20 cellular contexts compared by ENCODE assay signal in the genomic region with DNA sequence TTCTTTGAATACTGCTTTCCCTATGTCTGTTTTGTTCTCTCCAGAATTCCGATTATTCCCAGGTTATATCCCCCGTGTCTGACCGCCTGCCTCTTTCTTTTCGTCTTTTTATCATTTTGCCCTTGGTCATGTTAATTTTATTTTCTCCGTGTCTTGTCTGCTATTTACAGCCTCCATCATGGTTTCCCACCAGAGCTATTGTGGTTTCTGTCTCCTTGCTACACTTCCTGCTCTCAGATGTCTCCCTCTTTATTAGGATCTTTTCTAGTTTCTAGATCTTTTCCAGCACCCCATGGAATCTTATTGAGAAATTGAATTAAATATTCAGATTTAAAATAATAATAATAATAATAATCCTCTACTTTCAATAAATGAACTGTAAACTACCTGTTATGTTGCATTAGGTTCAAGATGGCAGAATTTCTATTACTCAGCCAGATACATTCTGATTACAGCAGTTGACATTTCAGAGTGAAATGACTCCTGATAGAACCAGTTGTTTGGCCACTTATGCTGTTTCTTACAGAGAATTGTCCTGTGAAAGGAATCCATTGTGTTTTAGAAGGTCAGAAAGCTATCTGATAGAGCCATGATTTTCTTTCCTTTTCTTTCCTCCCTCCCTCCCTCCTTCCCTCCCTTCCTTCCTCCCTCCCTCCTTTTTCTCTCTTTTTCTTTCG. TPM values are rescaled to one million over a fixed set of nuclear protein-coding genes. Genes with fewer than 3 reads are reported as not detected.
"Had no signal": no experiment of that assay in that cellular context is flagged by ENCODE, and none has a peak within 500 bp of the region (broad histone marks: within the 10 kb centered on the region; RNA-seq: fewer than 3 reads in every experiment).

No MANE protein-coding gene starts in this region.

RNA-seq across cellular contexts. Expression of a gene that starts 16.4 kb away (rescaled TPM):
- total RNA-seq: activated CD4-positive, alpha-beta T cell treated with anti-CD3 and anti-CD28 coated beads, Interleukin-2, amount 10 ng/mL, durations not matched to agents 7 days and 5 days; activated T-cell treated with anti-CD3 and anti-CD28 coated beads, Interleukin-2, amount 50 U/mL, for 4 hours; activated T-helper 17 cell treated with anti-CD3 and anti-CD28 coated beads, Interleukin-2, amount 50 U/mL, for 72 hours; body of pancreas; dermis microvascular lymphatic vessel endothelial cell; endothelial cell of umbilical vein; fibroblast of lung; fibroblast of villous mesenchyme; heart left ventricle; left lobe of liver; lower lobe of right lung; mononuclear cell; natural killer cell treated with Interleukin-12 subunit alpha and Interleukin-12 subunit beta and Interleukin-15 and Interleukin-18, amount 100 ng/mL, for 72 hours; pancreas; prostate gland; sciatic nerve; subcutaneous adipose tissue; thoracic aorta had no signal
- polyA plus RNA-seq: adipose tissue, endothelial cell of umbilical vein, esophagus, fibroblast of lung, heart left ventricle, pancreas had no signal
